ENCODE assay signal across 1 cellular context in the genomic region with DNA sequence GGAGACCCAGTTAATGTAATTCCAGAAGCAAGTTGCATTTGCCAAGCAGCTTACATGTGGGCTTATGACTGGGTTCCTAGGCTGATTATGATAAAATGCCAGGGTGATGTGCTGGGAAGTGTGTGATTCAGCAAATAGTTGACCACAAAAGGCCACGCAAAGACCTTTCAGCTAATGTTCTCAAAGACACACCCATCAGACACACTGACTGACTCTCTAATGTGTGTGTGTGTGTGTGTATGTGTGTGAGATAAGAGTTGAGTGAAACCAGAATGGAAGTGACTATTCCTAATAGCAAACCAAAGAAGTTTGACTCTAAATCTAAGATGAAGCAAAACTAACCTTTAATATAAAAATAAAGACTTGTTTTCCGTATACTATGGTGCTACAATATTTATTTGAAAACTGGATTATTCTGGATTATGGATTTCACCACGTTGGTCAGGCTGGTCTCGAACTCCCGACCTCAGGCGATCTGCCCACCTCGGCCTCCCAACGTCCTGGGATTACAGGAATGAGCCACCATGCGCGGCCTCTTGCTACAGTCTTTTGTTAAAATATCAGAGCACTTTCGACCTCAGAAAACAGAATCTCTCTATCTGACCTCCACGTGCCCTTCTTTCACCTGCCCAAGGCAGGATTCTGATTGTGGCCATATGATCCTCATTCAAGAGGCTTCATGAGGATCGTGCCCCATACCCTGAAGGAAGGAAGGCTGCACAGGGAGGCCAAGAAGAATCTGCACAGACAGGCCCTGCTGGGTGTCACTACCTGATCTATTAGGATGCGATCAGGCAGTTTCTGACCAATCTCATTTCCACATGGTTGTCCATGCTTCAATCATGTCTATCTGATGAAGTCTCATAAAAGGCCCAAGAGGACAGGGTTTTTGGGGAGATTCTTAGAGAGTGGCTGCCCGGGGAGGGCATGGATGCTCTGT.
TF ChIP-seq lines count a peak whose summit lies in the region.

No MANE protein-coding gene starts in this region.

TF ChIP-seq in SK-N-SH, 30 proteins besides CTCF, POLR2A, EP300 and RAD21 (continued from another document):
- TF ChIP-seq, protein P1, sequence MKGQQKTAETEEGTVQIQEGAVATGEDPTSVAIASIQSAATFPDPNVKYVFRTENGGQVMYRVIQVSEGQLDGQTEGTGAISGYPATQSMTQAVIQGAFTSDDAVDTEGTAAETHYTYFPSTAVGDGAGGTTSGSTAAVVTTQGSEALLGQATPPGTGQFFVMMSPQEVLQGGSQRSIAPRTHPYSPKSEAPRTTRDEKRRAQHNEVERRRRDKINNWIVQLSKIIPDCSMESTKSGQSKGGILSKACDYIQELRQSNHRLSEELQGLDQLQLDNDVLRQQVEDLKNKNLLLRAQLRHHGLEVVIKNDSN (IDR thresholded peaks at IDR 0.05; ENCODE audit: borderline replicate concordance, low read depth): peak; percentile 11; the same call in 1 of the 2 replicates
- TF ChIP-seq MEF2A (IDR thresholded peaks at IDR 0.05; ENCODE audit: borderline replicate concordance, low read depth): no peak
- no peak for TF ChIP-seq RCOR1 (IDR thresholded peaks at IDR 0.05; ENCODE audit: low read length)
- no peak for TF ChIP-seq FOXM1 (IDR thresholded peaks at IDR 0.05; ENCODE audit: low read depth)
- peak; percentile 78 for TF ChIP-seq TEAD4 (IDR thresholded peaks at IDR 0.05; ENCODE audit: borderline replicate concordance, insufficient read depth)
- TF ChIP-seq YY1 (IDR thresholded peaks at IDR 0.05; ENCODE audit: low read depth): 0 out of 2 replicates have a peak, but pooled peaks have one; percentile 28
- TF ChIP-seq POLR2AphosphoS5 (IDR thresholded peaks at IDR 0.05; ENCODE audit: low read depth, low read length): peak; percentile 82; the same call in 1 of the 2 replicates
- peak; percentile 95 for TF ChIP-seq FOSL2 (IDR thresholded peaks at IDR 0.05; ENCODE audit: borderline replicate concordance, low read depth)
- TF ChIP-seq, protein P2, sequence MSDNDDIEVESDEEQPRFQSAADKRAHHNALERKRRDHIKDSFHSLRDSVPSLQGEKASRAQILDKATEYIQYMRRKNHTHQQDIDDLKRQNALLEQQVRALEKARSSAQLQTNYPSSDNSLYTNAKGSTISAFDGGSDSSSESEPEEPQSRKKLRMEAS (IDR thresholded peaks at IDR 0.05; ENCODE audit: low read depth): peak; percentile 94
- no peak for TF ChIP-seq MXI1 (IDR thresholded peaks at IDR 0.05; ENCODE audit: low read depth, low read length)
- TF ChIP-seq NFIC (IDR thresholded peaks at IDR 0.05; ENCODE audit: borderline replicate concordance): peak; percentile 68
TF ChIP-seq in SK-N-SH: peak in this region for 13.
